In the genomic region with DNA sequence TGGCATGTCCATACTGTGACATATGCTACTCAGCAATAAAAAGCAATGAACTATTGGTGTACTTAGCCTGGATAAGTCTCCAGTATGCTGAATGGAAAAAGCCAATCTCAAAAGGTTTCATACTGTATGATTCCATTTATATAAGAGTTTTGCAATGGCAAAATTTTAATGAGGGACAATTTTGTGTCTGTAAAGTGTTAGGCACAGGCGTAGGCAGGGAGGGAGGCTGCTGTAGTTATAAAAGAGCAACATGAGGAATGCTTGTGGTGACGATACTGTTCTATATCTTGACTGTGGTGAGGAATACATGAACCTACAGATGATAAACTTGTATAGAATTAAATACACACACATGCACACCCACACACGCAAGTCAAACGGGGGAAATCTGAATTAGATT, we compare ENCODE assay signal across 22 cellular contexts.
"Had no signal": no experiment of that assay in that cellular context is flagged by ENCODE, and none has a peak within 500 bp of the region (broad histone marks: within the 10 kb centered on the region; RNA-seq: fewer than 3 reads in every experiment).

No MANE protein-coding gene starts in this region.

- H3K27me3 Mint-ChIP-seq: dendritic cell treated with granulocyte-macrophage colony-stimulating factor and Interleukin-4, amounts not matched to agents 40 ng/mL and 50 ng/mL, for 4 days; naive thymus-derived CD8-positive, alpha-beta T cell; stimulated activated naive B cell treated with anti-CD40 and anti-IgM and Interleukin-4, amounts not matched to agents 10 μg/mL and 1 μg/mL and 100 μg/mL, for 72 hours; stimulated activated naive CD8-positive, alpha-beta T cell treated with anti-CD3 and anti-CD28 coated beads, Interleukin-15, Interleukin-2, amounts not matched to agents 100 ng/mL and 50 ng/mL, for 24 hours had no signal

- H3K9me3 Mint-ChIP-seq: dendritic cell treated with granulocyte-macrophage colony-stimulating factor and Interleukin-4, amounts not matched to agents 40 ng/mL and 50 ng/mL, for 4 days; immature natural killer cell; naive thymus-derived CD8-positive, alpha-beta T cell; stimulated activated naive B cell treated with anti-CD40 and anti-IgM and Interleukin-4, amounts not matched to agents 10 μg/mL and 1 μg/mL and 100 μg/mL, for 72 hours; stimulated activated naive CD8-positive, alpha-beta T cell treated with anti-CD3 and anti-CD28 coated beads, Interleukin-15, Interleukin-2, amounts not matched to agents 100 ng/mL and 50 ng/mL, for 24 hours had no signal

- H3K36me3 Mint-ChIP-seq: naive thymus-derived CD8-positive, alpha-beta T cell; stimulated activated naive B cell treated with anti-CD40 and anti-IgM and Interleukin-4, amounts not matched to agents 10 μg/mL and 1 μg/mL and 100 μg/mL, for 72 hours had no signal

- H3K4me1 Mint-ChIP-seq: nephron progenitor cell had no signal

- H3K4me3 Mint-ChIP-seq: dendritic cell treated with granulocyte-macrophage colony-stimulating factor and Interleukin-4, amounts not matched to agents 40 ng/mL and 50 ng/mL, for 4 days; endodermal cell; immature natural killer cell; naive thymus-derived CD8-positive, alpha-beta T cell; nephron progenitor cell; stimulated activated naive B cell treated with anti-CD40 and anti-IgM and Interleukin-4, amounts not matched to agents 10 μg/mL and 1 μg/mL and 100 μg/mL, for 72 hours; stimulated activated naive CD8-positive, alpha-beta T cell treated with anti-CD3 and anti-CD28 coated beads, Interleukin-15, Interleukin-2, amounts not matched to agents 100 ng/mL and 50 ng/mL, for 24 hours had no signal

- DNase-seq: colonic mucosa; effector CD8-positive, alpha-beta T cell; endodermal cell; foreskin fibroblast; gastrocnemius medialis; hypothalamus; immature natural killer cell; left ventricle myocardium superior; lower lobe of right lung; naive thymus-derived CD8-positive, alpha-beta T cell; nephron progenitor cell; nucleus accumbens; right cardiac atrium; small intestine; stimulated activated CD4-positive, alpha-beta T cell treated with anti-CD3 and anti-CD28 coated beads, Interleukin-15, amount 100 ng/mL, for 24 hours; stimulated activated CD4-positive, alpha-beta T cell treated with anti-CD3 and anti-CD28 coated beads, Interleukin-2, amount 100 ng/mL, for 48 hours; stimulated activated naive B cell treated with anti-CD40 and anti-IgM and Interleukin-4, amounts not matched to agents 10 μg/mL and 1 μg/mL and 100 μg/mL, for 72 hours; transverse colon; upper lobe of right lung; uterus had no signal

- H3K27ac Mint-ChIP-seq: dendritic cell treated with granulocyte-macrophage colony-stimulating factor and Interleukin-4, amounts not matched to agents 40 ng/mL and 50 ng/mL, for 4 days; endodermal cell; naive thymus-derived CD8-positive, alpha-beta T cell; nephron progenitor cell; stimulated activated naive B cell treated with anti-CD40 and anti-IgM and Interleukin-4, amounts not matched to agents 10 μg/mL and 1 μg/mL and 100 μg/mL, for 72 hours; stimulated activated naive CD8-positive, alpha-beta T cell treated with anti-CD3 and anti-CD28 coated beads, Interleukin-15, Interleukin-2, amounts not matched to agents 100 ng/mL and 50 ng/mL, for 24 hours had no signal
